8 cellular contexts compared by ENCODE assay signal in the genomic region with DNA sequence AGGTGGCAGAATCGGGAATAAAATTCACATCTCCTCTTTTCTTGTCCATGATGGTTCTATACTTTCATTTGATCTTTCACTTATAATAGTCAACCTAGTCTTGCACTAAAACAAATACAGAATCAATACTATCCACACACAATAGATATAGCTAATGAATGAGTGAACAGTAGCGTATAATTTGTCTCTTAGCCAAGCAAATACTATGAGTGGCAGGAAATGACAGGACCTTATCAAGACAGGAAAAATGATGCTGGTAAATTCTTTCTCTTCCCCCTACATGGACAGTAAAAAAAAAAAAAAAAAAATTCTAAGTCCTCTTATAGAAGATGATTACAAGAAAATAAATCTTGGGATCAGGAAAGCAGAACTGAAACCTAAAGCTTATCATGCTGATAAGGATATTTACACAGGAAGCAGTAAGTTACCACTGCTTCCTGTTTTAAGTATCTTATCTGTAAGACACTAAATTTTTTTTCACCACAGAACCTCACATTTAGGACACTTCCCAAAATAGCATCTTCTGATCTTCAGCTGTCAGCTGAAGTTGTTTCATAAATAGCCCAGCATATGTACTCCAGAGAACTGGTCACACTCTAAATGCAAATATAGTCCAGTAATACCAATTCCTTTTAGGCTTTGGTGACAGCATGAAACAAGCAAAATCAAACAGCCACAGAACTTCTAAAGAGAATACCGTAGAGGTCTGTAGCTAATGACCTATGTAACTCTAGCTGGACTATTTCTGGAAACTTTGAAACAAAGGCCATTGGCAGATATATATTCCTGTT. TPM values are rescaled to one million over a fixed set of nuclear protein-coding genes. Genes with fewer than 3 reads are reported as not detected.
DNase-seq lines count a peak whose midpoint lies in the region; ATAC-seq and TF ChIP-seq lines count a peak whose summit lies in the region.

No MANE protein-coding gene starts in this region.

- peak overlapping the region; percentile 57 for H3K9ac ChIP-seq in mesenchymal stem cell (ENCODE audit: low read length)

- no peak overlapping the region for H3K14ac ChIP-seq in mesenchymal stem cell (ENCODE audit: low read length in 2 of 2)

- H3K4me1 ChIP-seq in mesenchymal stem cell (ENCODE audit: control insufficient read depth, insufficient read depth, low read depth, low read length): peaks cover 6% of the 10 kb centered on the region
- H3K4me1 ChIP-seq in esophagus squamous epithelium: peaks cover 0 to 29% (median 0%) of the 10 kb centered on the region in 3 donors

- in situ Hi-C loops in G401 (cut with HindIII; ENCODE audit: low sequenced_read_pairs): no loop called here

- H3K4me3 ChIP-seq in mesenchymal stem cell (ENCODE audit: insufficient read depth in 1 of 2, low read depth in 1 of 2, low read length in 2 of 2) (peak overlapping the region in 1 of 2 experiments; percentile 19), esophagus squamous epithelium (no peak overlapping the region)

- 89% methylated on average over 1 of the region's 3 CpGs for WGBS in mesenchymal stem cell
- 28 to 57% methylated on average over 3 of the region's 3 CpGs for WGBS in esophagus squamous epithelium, 2 donors

- peaks cover 18% of the 10 kb centered on the region for H3K79me1 ChIP-seq in mesenchymal stem cell (replicated peaks; ENCODE audit: low read length, poor library complexity, severe bottlenecking)

- H3K9me3 ChIP-seq in mesenchymal stem cell (ENCODE audit: control insufficient read depth, low read length) (no peaks in the 10 kb centered on the region), esophagus squamous epithelium (no peaks in the 10 kb centered on the region)

- H3K36me3 ChIP-seq in mesenchymal stem cell (ENCODE audit: control insufficient read depth in 1 of 2, insufficient read depth in 2 of 2, low read depth in 1 of 2, low read length in 2 of 2) (peaks cover 9 to 47% of the 10 kb centered on the region in 2 experiments), esophagus squamous epithelium (peaks cover 0 to 5% (median 0%) of the 10 kb centered on the region in 3 donors)

- H2BK120ac ChIP-seq in mesenchymal stem cell (ENCODE audit: low read depth, low read length): no peak overlapping the region

- no peak overlapping the region for H2AK5ac ChIP-seq in mesenchymal stem cell (ENCODE audit: low read length, severe bottlenecking)

- no peak overlapping the region for H4K8ac ChIP-seq in mesenchymal stem cell (ENCODE audit: low read length)

- H3K4ac ChIP-seq in mesenchymal stem cell (ENCODE audit: low read depth in 1 of 2, low read length in 2 of 2): no peak overlapping the region

- no peak overlapping the region for H4K91ac ChIP-seq in mesenchymal stem cell (ENCODE audit: low read length)

- peak; percentile 98 for ATAC-seq in GM21390 (IDR thresholded peaks at IDR 0.05; ENCODE audit: unreplicated experiment)
- ATAC-seq in HG03571 (IDR thresholded peaks at IDR 0.05; ENCODE audit: unreplicated experiment): peak; percentile 97

- H2BK12ac ChIP-seq in mesenchymal stem cell (ENCODE audit: low read length in 2 of 2): no peak overlapping the region

- TF ChIP-seq CTCF in esophagus squamous epithelium (IDR thresholded peaks at IDR 0.05): no peak

- peaks cover 4% of the 10 kb centered on the region for H3K36me3 Mint-ChIP-seq in activated T-helper 2 cell treated with anti-CD3 and anti-CD28 coated beads, Interferon-gamma antibody, Interleukin-2, Interleukin-4, amounts not matched to agents 10 μg/mL and 5 μg/mL and 100 μg/mL, durations not matched to agents 14 hours and 24 hours and 36 hours (ENCODE audit: low read depth)

- no peak for TF ChIP-seq POLR2A in esophagus squamous epithelium (IDR thresholded peaks at IDR 0.05)

- H2BK15ac ChIP-seq in mesenchymal stem cell (ENCODE audit: low read depth, poor library complexity, severe bottlenecking): no peak overlapping the region

- H3K27me3 Mint-ChIP-seq in activated T-helper 2 cell treated with anti-CD3 and anti-CD28 coated beads, Interferon-gamma antibody, Interleukin-2, Interleukin-4, amounts not matched to agents 10 μg/mL and 5 μg/mL and 100 μg/mL, durations not matched to agents 14 hours and 24 hours and 36 hours (ENCODE audit: low read depth): peaks cover 42% of the 10 kb centered on the region

- H2BK5ac ChIP-seq in mesenchymal stem cell (ENCODE audit: low read depth, low read length, poor library complexity, severe bottlenecking): no peak overlapping the region

- no peak overlapping the region for H2AFZ ChIP-seq in mesenchymal stem cell (ENCODE audit: low read depth, low read length)

- H3K4me1 Mint-ChIP-seq in activated T-helper 2 cell treated with anti-CD3 and anti-CD28 coated beads, Interferon-gamma antibody, Interleukin-2, Interleukin-4, amounts not matched to agents 10 μg/mL and 5 μg/mL and 100 μg/mL, durations not matched to agents 14 hours and 24 hours and 36 hours (ENCODE audit: low read depth): peaks cover 24% of the 10 kb centered on the region

- H3K27me3 ChIP-seq in mesenchymal stem cell (ENCODE audit: control insufficient read depth in 1 of 2, insufficient read depth in 1 of 2, low read length in 2 of 2): no peaks in the 10 kb centered on the region
- H3K27me3 ChIP-seq in esophagus squamous epithelium: no peaks in the 10 kb centered on the region

- peaks cover 19% of the 10 kb centered on the region for H3K9me3 Mint-ChIP-seq in activated T-helper 2 cell treated with anti-CD3 and anti-CD28 coated beads, Interferon-gamma antibody, Interleukin-2, Interleukin-4, amounts not matched to agents 10 μg/mL and 5 μg/mL and 100 μg/mL, durations not matched to agents 14 hours and 24 hours and 36 hours

- H3K4me3 Mint-ChIP-seq in activated T-helper 2 cell treated with anti-CD3 and anti-CD28 coated beads, Interferon-gamma antibody, Interleukin-2, Interleukin-4, amounts not matched to agents 10 μg/mL and 5 μg/mL and 100 μg/mL, durations not matched to agents 14 hours and 24 hours and 36 hours (ENCODE audit: low read depth): peak overlapping the region; percentile 43

- no peak overlapping the region for H3K23ac ChIP-seq in mesenchymal stem cell (ENCODE audit: low read length in 2 of 2)

- DNase-seq in G401 (ENCODE audit: low spot score) (peak; percentile 32), mesenchymal stem cell (peak; percentile 84), COR-L47 (lab: John Stamatoyannopoulos, UW) (no peak), esophagus squamous epithelium (lab: John Stamatoyannopoulos, UW) (no peak), NCI-H446 (lab: John Stamatoyannopoulos, UW) (no peak)
- no peak for DNase-seq in activated T-helper 2 cell treated with anti-CD3 and anti-CD28 coated beads, Interferon-gamma antibody, Interleukin-2, Interleukin-4, amounts not matched to agents 10 μg/mL and 5 μg/mL and 100 μg/mL, durations not matched to agents 14 hours and 24 hours and 36 hours (ENCODE audit: low spot score)

- intact Hi-C loops in activated T-helper 2 cell treated with anti-CD3 and anti-CD28 coated beads, Interferon-gamma antibody, Interleukin-2, Interleukin-4, amounts not matched to agents 10 μg/mL and 5 μg/mL and 100 μg/mL, durations not matched to agents 14 hours and 24 hours and 36 hours (cut with micrococcal nuclease): no loop called here
- intact Hi-C loops in esophagus squamous epithelium (cut with DNase I): no loop called here

- H3K18ac ChIP-seq in mesenchymal stem cell (ENCODE audit: low read depth in 1 of 2, low read length in 2 of 2): no peak overlapping the region

- no peak overlapping the region for H3K27ac Mint-ChIP-seq in activated T-helper 2 cell treated with anti-CD3 and anti-CD28 coated beads, Interferon-gamma antibody, Interleukin-2, Interleukin-4, amounts not matched to agents 10 μg/mL and 5 μg/mL and 100 μg/mL, durations not matched to agents 14 hours and 24 hours and 36 hours

- peak overlapping the region; percentile 22 for H3K4me2 ChIP-seq in mesenchymal stem cell (ENCODE audit: low read length, poor library complexity, severe bottlenecking)

- peak overlapping the region; percentile 20 for H3K27ac ChIP-seq in mesenchymal stem cell (ENCODE audit: low read length, poor library complexity, severe bottlenecking)
- no peak overlapping the region for H3K27ac ChIP-seq in esophagus squamous epithelium

RNA-seq across cellular contexts. Expression of a gene that starts 27.0 kb away (rescaled TPM):
- total RNA-seq in G401 (2014; rRNA removed; shearing (Covaris generic)): 24.6 and 26.5 TPM in 2 replicates
- total RNA-seq in activated T-helper 2 cell treated with anti-CD3 and anti-CD28 coated beads, Interferon-gamma antibody, Interleukin-2, Interleukin-4, amounts not matched to agents 10 μg/mL and 5 μg/mL and 100 μg/mL, durations not matched to agents 14 hours and 24 hours and 36 hours: 1.9 and 3.1 TPM in 2 replicates
- 30.0 TPM for polyA plus RNA-seq in mesenchymal stem cell (2013, experiment 1 of 2)
- polyA plus RNA-seq in mesenchymal stem cell (2013, experiment 2 of 2): 28.7 TPM
- 10 to 100 TPM in 3 of 4 donors, 1 to 10 TPM in 1; 3.5 to 20.5 (median 14.2) TPM for total RNA-seq in esophagus squamous epithelium

Comparison
In these comparisons a context has a peak if more than half of its experiments do, and no peak if none do; other contexts are left out.
1. DNase-seq: peak in G401 (single experiment) and mesenchymal stem cell (single experiment); none in activated T-helper 2 cell treated with anti-CD3 and anti-CD28 coated beads, Interferon-gamma antibody, Interleukin-2, Interleukin-4, amounts not matched to agents 10 μg/mL and 5 μg/mL and 100 μg/mL, durations not matched to agents 14 hours and 24 hours and 36 hours (single experiment), COR-L47 (single experiment), esophagus squamous epithelium (single experiment) and NCI-H446 (0 of 2).